ENCODE assay signal across 1 cellular context in the genomic region with DNA sequence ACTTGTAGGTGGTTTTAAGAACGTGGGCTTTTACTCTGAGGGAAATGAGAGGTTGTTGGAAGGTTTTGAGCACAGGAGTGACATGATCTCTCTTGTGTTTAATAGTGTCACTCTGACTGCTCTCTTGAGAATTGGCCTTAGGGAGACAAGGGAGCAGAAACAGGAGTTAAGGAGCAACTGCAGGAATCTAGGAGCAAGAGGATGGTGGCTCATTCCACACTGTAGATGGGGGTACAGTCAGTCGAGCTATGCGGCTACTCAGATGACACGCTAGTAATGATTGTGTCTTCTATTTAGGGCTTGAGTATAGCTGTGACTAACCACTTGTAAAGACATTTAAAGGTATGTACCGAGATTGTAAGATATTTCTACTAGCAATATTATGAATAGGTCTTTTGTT.
TF ChIP-seq lines count a peak whose summit lies in the region.

No MANE protein-coding gene starts in this region.

TF ChIP-seq in H1, 55 proteins besides CTCF, POLR2A, EP300 and RAD21 (continued from another document):
- no peak for TF ChIP-seq MAFK (IDR thresholded peaks at IDR 0.05; ENCODE audit: low read depth, low read length)
- no peak for TF ChIP-seq CEBPB (IDR thresholded peaks at IDR 0.05; ENCODE audit: low read depth, low read length)
- no peak for TF ChIP-seq JUN (IDR thresholded peaks at IDR 0.05; ENCODE audit: low read depth, low read length)
- TF ChIP-seq KDM5A (IDR thresholded peaks at IDR 0.05; ENCODE audit: low read length), result no peak
- no peak for TF ChIP-seq RXRA (IDR thresholded peaks at IDR 0.05; ENCODE audit: insufficient read depth, low read depth, low read length)
- no peak for TF ChIP-seq GABPA (IDR thresholded peaks at IDR 0.05; ENCODE audit: borderline replicate concordance, insufficient read depth, low read length)
- TF ChIP-seq CHD1 (IDR thresholded peaks at IDR 0.05; ENCODE audit: low read depth, low read length), result no peak
- TF ChIP-seq TAF1 (IDR thresholded peaks at IDR 0.05; ENCODE audit: low read depth, low read length), result no peak
- TF ChIP-seq HDAC2 (IDR thresholded peaks at IDR 0.05; ENCODE audit: borderline replicate concordance in 1 of 2, low read depth in 2 of 2, low read length in 2 of 2), result no peak
- TF ChIP-seq ASH2L (IDR thresholded peaks at IDR 0.05; ENCODE audit: low read length), result no peak
- no peak for TF ChIP-seq TEAD4 (IDR thresholded peaks at IDR 0.05; ENCODE audit: low read depth, low read length)
- TF ChIP-seq TBP (IDR thresholded peaks at IDR 0.05; ENCODE audit: low read depth, low read length), result no peak
- TF ChIP-seq CTBP2 (IDR thresholded peaks at IDR 0.05; ENCODE audit: borderline replicate concordance, insufficient read depth, insufficient read length, low read length), result no peak
- TF ChIP-seq RBBP5 (IDR thresholded peaks at IDR 0.05; ENCODE audit: borderline replicate concordance, low read depth, low read length), result no peak
